ENCODE assay signal across 15 cellular contexts in genomic region chr20:46342451-46343357, GRCh38. TPM values are rescaled to one million over a fixed set of nuclear protein-coding genes. Genes with fewer than 3 reads are reported as not detected.
DNase-seq lines count a peak whose midpoint lies in the region; ATAC-seq, FAIRE-seq and TF ChIP-seq lines count a peak whose summit lies in the region.
"Had no signal": no experiment of that assay in that cellular context is flagged by ENCODE, and none has a peak within 500 bp of the region (broad histone marks: within the 10 kb centered on the region; RNA-seq: fewer than 3 reads in every experiment).

No MANE protein-coding gene starts in this region.

- no peaks in the 10 kb centered on the region for H3K9me1 ChIP-seq in keratinocyte (ENCODE audit: control insufficient read depth, extremely low read depth, insufficient read depth, low read length)

- no peaks in the 10 kb centered on the region for H3K79me2 ChIP-seq in keratinocyte (ENCODE audit: control insufficient read depth, insufficient read depth, low read length)

- H3K4me3 Mint-ChIP-seq in activated naive CD4-positive, alpha-beta T cell treated with anti-CD3 and anti-CD28 coated beads, Interleukin-2, amount 10 ng/mL, durations not matched to agents 7 days and 5 days: peak overlapping the region; percentile 19
- H3K4me3 Mint-ChIP-seq in activated naive CD8-positive, alpha-beta T cell: peak overlapping the region; percentile 81
- H3K4me3 Mint-ChIP-seq in stimulated activated naive CD8-positive, alpha-beta T cell treated with anti-CD3 and anti-CD28 coated beads, Interleukin-15, amount 100 ng/mL, for 72 hours: peak overlapping the region; percentile 62 to 73

- peak overlapping the region; percentile 69 for H3K4me2 ChIP-seq in keratinocyte (ENCODE audit: control insufficient read depth, extremely low read depth, insufficient read depth, low read depth, low read length)

- peaks cover 8% of the 10 kb centered on the region for H3K4me1 Mint-ChIP-seq in activated naive CD4-positive, alpha-beta T cell treated with anti-CD3 and anti-CD28 coated beads, Interleukin-2, amount 10 ng/mL, durations not matched to agents 7 days and 5 days
- peaks cover 26% of the 10 kb centered on the region for H3K4me1 Mint-ChIP-seq in activated naive CD8-positive, alpha-beta T cell (ENCODE audit: low read depth)
- peaks cover 24% of the 10 kb centered on the region for H3K4me1 Mint-ChIP-seq in stimulated activated naive CD8-positive, alpha-beta T cell treated with anti-CD3 and anti-CD28 coated beads, Interleukin-15, amount 100 ng/mL, for 72 hours

- H3K4me3 ChIP-seq in keratinocyte (ENCODE audit: control insufficient read depth in 2 of 3, extremely low read depth in 1 of 3, insufficient read depth in 2 of 3, low read depth in 1 of 3, low read length in 3 of 3): peak overlapping the region in 1 of 3 experiments; percentile 50
- H3K4me3 ChIP-seq: uterus had no signal

- peak; percentile 13 for FAIRE-seq in keratinocyte (lab: Jason Lieb, UNC)

- no peak overlapping the region for H3K27ac Mint-ChIP-seq in activated naive CD4-positive, alpha-beta T cell treated with anti-CD3 and anti-CD28 coated beads, Interleukin-2, amount 10 ng/mL, durations not matched to agents 7 days and 5 days
- no peak overlapping the region for H3K27ac Mint-ChIP-seq in activated naive CD8-positive, alpha-beta T cell
- peak overlapping the region; percentile 65 to 84 for H3K27ac Mint-ChIP-seq in stimulated activated naive CD8-positive, alpha-beta T cell treated with anti-CD3 and anti-CD28 coated beads, Interleukin-15, amount 100 ng/mL, for 72 hours

- H3K36me3 ChIP-seq in keratinocyte (ENCODE audit: control insufficient read depth in 2 of 2, extremely low read depth in 1 of 2, insufficient read depth in 2 of 2, low read length in 2 of 2): no peaks in the 10 kb centered on the region
- H3K36me3 ChIP-seq: uterus had no signal

- H3K27ac ChIP-seq in keratinocyte (ENCODE audit: control insufficient read depth, insufficient read depth, low read length): no peak overlapping the region
- H3K27ac ChIP-seq: uterus had no signal

- DNase-seq in activated naive CD4-positive, alpha-beta T cell treated with anti-CD3 and anti-CD28 coated beads, Interleukin-2, amount 10 ng/mL, durations not matched to agents 7 days and 5 days: no peak
- DNase-seq in activated naive CD4-positive, alpha-beta T cell treated with Interleukin-2 at 50 U/mL for 16 hours: no peak
- DNase-seq in keratinocyte (ENCODE audit: low read depth, low spot score) (no peak), NCI-H510A (lab: John Stamatoyannopoulos, UW) (no peak), kidney tubule cell (ENCODE audit: low spot score) (no peak)
- DNase-seq in stimulated activated naive CD8-positive, alpha-beta T cell treated with anti-CD3 and anti-CD28 coated beads, Interleukin-15, amount 100 ng/mL, for 72 hours: no peak
- DNase-seq: activated CD4-positive, alpha-beta T cell treated with anti-CD3 and anti-CD28 coated beads, Interleukin-2, amount 50 U/mL, for 48 hours; mammary epithelial cell; NCI-H526 treated with DMSO at 0.1 percent for 48 hours; T-helper 9 cell; uterus had no signal

- peaks cover 53% of the 10 kb centered on the region for H3K27me3 Mint-ChIP-seq in activated naive CD4-positive, alpha-beta T cell treated with anti-CD3 and anti-CD28 coated beads, Interleukin-2, amount 10 ng/mL, durations not matched to agents 7 days and 5 days
- peaks cover 7% of the 10 kb centered on the region for H3K27me3 Mint-ChIP-seq in activated naive CD8-positive, alpha-beta T cell
- H3K27me3 Mint-ChIP-seq in stimulated activated naive CD8-positive, alpha-beta T cell treated with anti-CD3 and anti-CD28 coated beads, Interleukin-15, amount 100 ng/mL, for 72 hours: peaks cover 18% of the 10 kb centered on the region

- H3K36me3 Mint-ChIP-seq in activated naive CD4-positive, alpha-beta T cell treated with anti-CD3 and anti-CD28 coated beads, Interleukin-2, amount 10 ng/mL, durations not matched to agents 7 days and 5 days: peaks cover 3% of the 10 kb centered on the region
- no peaks in the 10 kb centered on the region for H3K36me3 Mint-ChIP-seq in activated naive CD8-positive, alpha-beta T cell
- H3K36me3 Mint-ChIP-seq: activated naive CD4-positive, alpha-beta T cell treated with anti-CD3 and anti-CD28 coated beads, Interleukin-2, amount 50 U/mL, for 72 hours had no signal

- dilution Hi-C loops in keratinocyte (cut with MboI; ENCODE audit: extremely low pct_ligation_motif_present, low sequenced_read_pairs): no loop called here

- H3K4me1 ChIP-seq in keratinocyte (ENCODE audit: control insufficient read depth, extremely low read depth, insufficient read depth, low read length): peaks cover 8% of the 10 kb centered on the region
- H3K4me1 ChIP-seq: uterus had no signal

- peaks cover 27% of the 10 kb centered on the region for H3K27me3 ChIP-seq in keratinocyte (ENCODE audit: control insufficient read depth, extremely low read depth, insufficient read depth, low read length)

- ATAC-seq in stimulated activated naive CD8-positive, alpha-beta T cell treated with anti-CD3 and anti-CD28 coated beads, Interleukin-15, amount 100 ng/mL, for 72 hours: peak; percentile 32
- ATAC-seq in SK-N-SH treated with all-trans-retinoic acid at 6 μM for 48 hours: no peak

- H4K20me1 ChIP-seq in keratinocyte (ENCODE audit: control insufficient read depth, extremely low read depth, insufficient read depth, low read length): no peaks in the 10 kb centered on the region

- CTCF ChIA-PET in activated naive CD4-positive, alpha-beta T cell treated with anti-CD3 and anti-CD28 coated beads, Interleukin-2, amount 10 ng/mL, durations not matched to agents 7 days and 5 days (lab: Charles Lee): interaction anchor here (0.9 kb wide), 1 partner anchor 37 kb away, joined by 3 read pairs; no protein-coding TSS in a partner anchor

- H3K9ac ChIP-seq in keratinocyte (ENCODE audit: control insufficient read depth, extremely low read depth, insufficient read depth, low read length): no peak overlapping the region

- H3K9me3 Mint-ChIP-seq in activated naive CD4-positive, alpha-beta T cell treated with anti-CD3 and anti-CD28 coated beads, Interleukin-2, amount 10 ng/mL, durations not matched to agents 7 days and 5 days: no peaks in the 10 kb centered on the region
- H3K9me3 Mint-ChIP-seq in activated naive CD8-positive, alpha-beta T cell (ENCODE audit: low read depth): no peaks in the 10 kb centered on the region
- no peaks in the 10 kb centered on the region for H3K9me3 Mint-ChIP-seq in stimulated activated naive CD8-positive, alpha-beta T cell treated with anti-CD3 and anti-CD28 coated beads, Interleukin-15, amount 100 ng/mL, for 72 hours
- H3K9me3 Mint-ChIP-seq: activated naive CD4-positive, alpha-beta T cell treated with anti-CD3 and anti-CD28 coated beads, Interleukin-2, amount 50 U/mL, for 72 hours had no signal

- no peak for TF ChIP-seq CTCF in keratinocyte (optimal IDR thresholded peaks at IDR 0.05 in 1 of 3, IDR thresholded peaks at IDR 0.05 in 1 of 3, conservative IDR thresholded peaks at IDR 0.05 in 1 of 3; ENCODE audit: extremely low read depth in 1 of 3, insufficient read depth in 2 of 3, low read length in 3 of 3)

- no peaks in the 10 kb centered on the region for H3K9me3 ChIP-seq in keratinocyte (ENCODE audit: control insufficient read depth, low read depth, low read length)
- H3K9me3 ChIP-seq: uterus had no signal

- no peak overlapping the region for H2AFZ ChIP-seq in keratinocyte (ENCODE audit: control insufficient read depth, low read length)

TF ChIP-seq in SK-N-SH treated with all-trans-retinoic acid at 6 μM for 48 hours, 23 proteins besides CTCF, POLR2A, EP300 and RAD21 (continues in another document):
- TF ChIP-seq TCF4 (CRISPR knock-in tag; IDR thresholded peaks at IDR 0.05; ENCODE audit: borderline replicate concordance) (no peak), PATZ1 (CRISPR knock-in tag; IDR thresholded peaks at IDR 0.05; ENCODE audit: borderline replicate concordance) (no peak), POU6F1 (CRISPR knock-in tag; IDR thresholded peaks at IDR 0.05; ENCODE audit: borderline replicate concordance, low read depth) (no peak), RARB (CRISPR knock-in tag; IDR thresholded peaks at IDR 0.05) (no peak), GLIS3 (CRISPR knock-in tag; IDR thresholded peaks at IDR 0.05) (no peak), ISL1 (CRISPR knock-in tag; IDR thresholded peaks at IDR 0.05) (no peak), CSDC2 (CRISPR knock-in tag; IDR thresholded peaks at IDR 0.05) (no peak)

RNA-seq across cellular contexts. Expression of gene CDH22, which starts 34.4 kb away (rescaled TPM):
- not detected in 3 replicates for polyA plus RNA-seq in keratinocyte
- not detected for polyA plus RNA-seq in keratinocyte (2011; ENCODE audit: low read depth)
- polyA plus RNA-seq in keratinocyte (2011; cell fraction: cytosol; rRNA removed): not detected in 2 replicates
- not detected in 2 replicates for polyA plus RNA-seq in keratinocyte (2011; cell fraction: nucleus; rRNA removed)
- not detected in 2 replicates for polyA plus RNA-seq in keratinocyte (2012; ENCODE audit: low replicate concordance)
- not detected in 3 replicates for polyA minus RNA-seq in keratinocyte
- polyA minus RNA-seq in keratinocyte (2011; cell fraction: cytosol; rRNA and poly(A)+ RNA removed): not detected
- polyA minus RNA-seq in keratinocyte (2011; cell fraction: nucleus; rRNA and poly(A)+ RNA removed): not detected in 2 replicates
- polyA plus RNA-seq: fibroblast of lung, mammary epithelial cell had no signal

Comparison
In these comparisons a context has a peak if more than half of its experiments do, and no peak if none do; other contexts are left out.
1. H3K27ac Mint-ChIP-seq: peak in stimulated activated naive CD8-positive, alpha-beta T cell treated with anti-CD3 and anti-CD28 coated beads, Interleukin-15, amount 100 ng/mL, for 72 hours (2 of 2); none in activated naive CD4-positive, alpha-beta T cell treated with anti-CD3 and anti-CD28 coated beads, Interleukin-2, amount 10 ng/mL, durations not matched to agents 7 days and 5 days (single experiment) and activated naive CD8-positive, alpha-beta T cell (single experiment).
2. H3K4me3 Mint-ChIP-seq: peak in every context shown above with its lines; median percentile 81 in activated naive CD8-positive, alpha-beta T cell; 68 in stimulated activated naive CD8-positive, alpha-beta T cell treated with anti-CD3 and anti-CD28 coated beads, Interleukin-15, amount 100 ng/mL, for 72 hours; 19 in activated naive CD4-positive, alpha-beta T cell treated with anti-CD3 and anti-CD28 coated beads, Interleukin-2, amount 10 ng/mL, durations not matched to agents 7 days and 5 days.